Comparison of ENCODE assay signal across 1 cellular context in genomic region chr6:26296857-26297648, GRCh38.
TF ChIP-seq lines count a peak whose summit lies in the region.

No MANE protein-coding gene starts in this region.

TF ChIP-seq in HEK293, 187 proteins besides CTCF, POLR2A, EP300 and RAD21 (continued from another document):
- TF ChIP-seq PRDM2 (tag by site-specific recombination; IDR thresholded peaks at IDR 0.05; ENCODE audit: borderline replicate concordance) (no peak), SCRT2 (tag by site-specific recombination; IDR thresholded peaks at IDR 0.05) (peak; percentile 92), PRDM10 (tag by site-specific recombination; IDR thresholded peaks at IDR 0.05) (peak; percentile 93), ZFP41 (tag by site-specific recombination; IDR thresholded peaks at IDR 0.05; ENCODE audit: borderline replicate concordance) (no peak), ZEB2 (tag by site-specific recombination; IDR thresholded peaks at IDR 0.05) (no peak), ZNF777 (tag by site-specific recombination; IDR thresholded peaks at IDR 0.05; ENCODE audit: borderline replicate concordance) (no peak), ZNF837 (tag by site-specific recombination; IDR thresholded peaks at IDR 0.05) (no peak)
